11 cellular contexts compared by ENCODE assay signal in genomic region chr5:113034182-113034773, GRCh38. TPM values are rescaled to one million over a fixed set of nuclear protein-coding genes. Genes with fewer than 3 reads are reported as not detected.
DNase-seq lines count a peak whose midpoint lies in the region; ATAC-seq and TF ChIP-seq lines count a peak whose summit lies in the region.
"Had no signal": no experiment of that assay in that cellular context is flagged by ENCODE, and none has a peak within 500 bp of the region (broad histone marks: within the 10 kb centered on the region; RNA-seq: fewer than 3 reads in every experiment).

No MANE protein-coding gene starts in this region.

- H3K27ac Mint-ChIP-seq in chondrocyte (ENCODE audit: unreplicated experiment) = no peak overlapping the region

- CTCF ChIA-PET in A673 (lab: Charles Lee) = no interaction called here

- no peaks in the 10 kb centered on the region for H3K9me3 Mint-ChIP-seq in chondrocyte (ENCODE audit: low read depth)

- no peak overlapping the region for H3K27ac ChIP-seq in A673 (ENCODE audit: low read depth, low read length, poor library complexity, severe bottlenecking)
- H3K27ac ChIP-seq in WERI-Rb-1 = peak overlapping the region; percentile 58
- H3K27ac ChIP-seq: gastroesophageal sphincter had no signal

- H3K4me1 Mint-ChIP-seq in chondrocyte (ENCODE audit: low read depth) = peaks cover 14% of the 10 kb centered on the region

- H3K9me3 ChIP-seq in A673 (ENCODE audit: low read depth, low read length, poor library complexity, severe bottlenecking) = no peaks in the 10 kb centered on the region
- no peaks in the 10 kb centered on the region for H3K9me3 ChIP-seq in WERI-Rb-1 (ENCODE audit: severe bottlenecking)
- H3K9me3 ChIP-seq: gastroesophageal sphincter had no signal

- peak; percentile 47 for DNase-seq in A673 (ENCODE audit: low spot score)
- peak; percentile 85 for DNase-seq in H4 (ENCODE audit: low spot score)
- DNase-seq in WERI-Rb-1 = no peak
- no peak for DNase-seq in left ventricle myocardium superior
- DNase-seq in cerebellar nuclear complex (lab: John Stamatoyannopoulos, UW) = no peak
- no peak for DNase-seq in chondrocyte (ENCODE audit: low spot score)
- DNase-seq: NCI-H1436; stimulated activated CD4-positive, alpha-beta T cell treated with anti-CD3 and anti-CD28 coated beads, Interleukin-1b, Interleukin-23, amount 100 ng/mL, for 48 hours had no signal

- no peaks in the 10 kb centered on the region for H3K36me3 ChIP-seq in A673 (ENCODE audit: insufficient read depth, low read length, poor library complexity, severe bottlenecking)
- H3K36me3 ChIP-seq in WERI-Rb-1 = peaks cover 100% of the 10 kb centered on the region

- H3K27me3 ChIP-seq in A673 (replicated peaks; ENCODE audit: insufficient read depth, low read depth, low read length, poor library complexity) = no peaks in the 10 kb centered on the region
- H3K27me3 ChIP-seq in WERI-Rb-1 (ENCODE audit: insufficient read depth, low read depth, severe bottlenecking) = no peaks in the 10 kb centered on the region
- H3K27me3 ChIP-seq: gastroesophageal sphincter had no signal

- H3K27me3 Mint-ChIP-seq in chondrocyte (ENCODE audit: low read depth) = no peaks in the 10 kb centered on the region

- BruUV-seq in A673 (replicated peaks; lab: Mats Ljungman, UMichigan) = no TSS peak

- POLR2A ChIA-PET in A673 (lab: Charles Lee; ENCODE audit: low non-redundant PET) = no interaction called here

- intact Hi-C loops in A673 (cut with micrococcal nuclease; ENCODE audit: unreplicated experiment) = no loop called here
- intact Hi-C loops in left ventricle myocardium superior (cut with micrococcal nuclease) = no loop called here

- no peaks in the 10 kb centered on the region for H3K4me1 ChIP-seq in A673 (ENCODE audit: insufficient read depth, low read length, poor library complexity, severe bottlenecking)

- H3K4me3 Mint-ChIP-seq in chondrocyte (ENCODE audit: unreplicated experiment) = no peak overlapping the region

- H3K4me3 ChIP-seq in A673 (ENCODE audit: low read depth, low read length, poor library complexity, severe bottlenecking) (no peak overlapping the region), WERI-Rb-1 (ENCODE audit: low read depth, low read length) (no peak overlapping the region)
- H3K4me3 ChIP-seq: gastroesophageal sphincter had no signal

- ATAC-seq in left ventricle myocardium superior (peak; percentile 70), HG03442 (IDR thresholded peaks at IDR 0.05; ENCODE audit: unreplicated experiment) (no peak), GM21576 (IDR thresholded peaks at IDR 0.05; ENCODE audit: unreplicated experiment) (no peak)
- ATAC-seq: gastroesophageal sphincter had no signal

- no peak for TF ChIP-seq CTCF in A673 (conservative IDR thresholded peaks at IDR 0.05; ENCODE audit: low read depth, low read length)
- TF ChIP-seq CTCF in WERI-Rb-1 (IDR thresholded peaks at IDR 0.05; ENCODE audit: low read depth, low read length) = no peak
- TF ChIP-seq CTCF in chondrocyte (IDR thresholded peaks at IDR 0.05) = no peak

- H3K36me3 Mint-ChIP-seq in chondrocyte (ENCODE audit: low read depth) = peaks cover 9% of the 10 kb centered on the region

RNA-seq across cellular contexts. Expression of gene DCP2, which starts 57.7 kb away (rescaled TPM):
- total RNA-seq in A673 (2021) (73.5 and 78.0 TPM in 2 replicates), left ventricle myocardium superior (18.8 TPM), chondrocyte (37.3 to 47.1 TPM (median 40.1 TPM) in 3 replicates)
- total RNA-seq in H4 (2014; rRNA removed; shearing (Covaris generic)) = 33.4 and 36.1 TPM in 2 replicates

Comparison
In these comparisons a context has a peak if more than half of its experiments do, and no peak if none do; other contexts are left out.
1. DNase-seq: peak in A673 (single experiment) and H4 (single experiment); none in WERI-Rb-1 (single experiment), left ventricle myocardium superior (single experiment), cerebellar nuclear complex (0 of 2) and chondrocyte (single experiment).